13 cellular contexts compared by ENCODE assay signal in the genomic region with DNA sequence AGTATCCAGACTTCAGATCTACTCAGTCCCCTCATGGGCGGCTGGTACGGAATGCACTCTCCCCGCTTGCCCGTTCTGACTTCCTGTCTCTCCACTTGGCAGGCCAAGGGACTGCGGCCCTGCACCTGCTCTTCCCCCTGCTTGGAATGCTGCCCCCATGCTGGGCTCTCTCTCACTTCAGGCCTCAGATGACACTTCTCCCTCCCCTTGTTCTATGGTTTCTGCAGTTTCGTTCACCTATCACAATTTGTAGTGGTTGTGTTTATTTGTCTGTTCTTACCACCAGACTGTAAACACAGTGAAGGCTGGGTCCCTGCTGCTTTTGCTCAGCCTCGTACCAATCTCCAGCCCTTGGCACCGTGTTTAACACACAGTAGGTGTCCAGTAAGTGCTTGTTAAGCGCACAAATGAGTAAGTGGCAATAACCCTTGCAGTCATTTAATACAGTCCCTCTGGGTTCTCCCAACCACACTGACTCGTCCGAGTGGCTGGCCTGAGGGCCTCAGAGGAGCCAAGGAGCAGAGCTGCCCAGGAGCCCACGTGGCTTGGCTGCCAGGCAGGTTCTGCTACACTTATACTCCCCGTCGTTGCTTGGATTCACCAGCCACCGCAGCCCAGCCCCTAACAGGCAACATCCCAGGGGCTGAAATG. TPM values are rescaled to one million over a fixed set of nuclear protein-coding genes. Genes with fewer than 3 reads are reported as not detected.
DNase-seq lines count a peak whose midpoint lies in the region; ATAC-seq and TF ChIP-seq lines count a peak whose summit lies in the region.
"Had no signal": no experiment of that assay in that cellular context is flagged by ENCODE, and none has a peak within 500 bp of the region (broad histone marks: within the 10 kb centered on the region; RNA-seq: fewer than 3 reads in every experiment).

No MANE protein-coding gene starts in this region.

- POLR2A ChIA-PET in PC-9 (lab: Charles Lee; ENCODE audit: unreplicated experiment), result no interaction called here

- no peak for TF ChIP-seq CTCF in C4-2B (conservative IDR thresholded peaks at IDR 0.05)
- TF ChIP-seq CTCF in PC-9 (conservative IDR thresholded peaks at IDR 0.05), result no peak

- no peak overlapping the region for H3K4me2 ChIP-seq in PC-9

- BruUV-seq in PC-9 (replicated peaks; lab: Mats Ljungman, UMichigan), result no TSS peak

- H2AFZ ChIP-seq in PC-9, result no peak overlapping the region

- CTCF ChIA-PET in PC-9 (lab: Charles Lee), result interaction anchor here (0.6 kb wide), 1 partner anchor 23 kb away, joined by 3 read pairs; no protein-coding TSS in a partner anchor

- H3K4me1 ChIP-seq in PC-9 (replicated peaks; ENCODE audit: insufficient read depth), result no peaks in the 10 kb centered on the region

- H3K9me3 ChIP-seq in MG63 (no peaks in the 10 kb centered on the region), PC-9 (ENCODE audit: insufficient read depth, low read depth) (no peaks in the 10 kb centered on the region)

- H3K4me3 ChIP-seq in MG63, result no peak overlapping the region
- H3K4me3 ChIP-seq in PC-9, result no peak overlapping the region
- H3K4me3 ChIP-seq: skin epidermis had no signal

- DNase-seq in MG63 (peak; percentile 39), PC-9 (peak; percentile 29 to 52), medulla oblongata (ENCODE audit: extremely low spot score) (peak; percentile 34), NCI-H1694 (lab: John Stamatoyannopoulos, UW) (no peak)
- DNase-seq: activated CD4-positive, alpha-beta T cell treated with anti-CD3 and anti-CD28 coated beads for 4 hours; activated gamma-delta T cell treated with Interleukin-2 at 50 U/mL for 16 hours; mesenchymal stem cell had no signal

- H3K9me2 ChIP-seq in PC-9 (ENCODE audit: insufficient read depth), result no peaks in the 10 kb centered on the region

- intact Hi-C loops in PC-9 (cut with micrococcal nuclease; ENCODE audit: unreplicated experiment), result no loop called here

- H4K20me1 ChIP-seq in PC-9 (ENCODE audit: insufficient read depth), result no peaks in the 10 kb centered on the region

- H3K79me2 ChIP-seq in PC-9 (ENCODE audit: low read depth), result no peaks in the 10 kb centered on the region

- no peaks in the 10 kb centered on the region for H3F3A ChIP-seq in PC-9 (ENCODE audit: insufficient read depth, low read depth)

- ATAC-seq in GM18867 (IDR thresholded peaks at IDR 0.05; ENCODE audit: unreplicated experiment), result no peak
- ATAC-seq in HG03378 (IDR thresholded peaks at IDR 0.05; ENCODE audit: unreplicated experiment), result no peak
- ATAC-seq in GM19035 (IDR thresholded peaks at IDR 0.05; ENCODE audit: unreplicated experiment), result no peak

- no peaks in the 10 kb centered on the region for H3K36me3 ChIP-seq in MG63
- no peaks in the 10 kb centered on the region for H3K36me3 ChIP-seq in PC-9 (ENCODE audit: low read depth)

- H3K27me3 ChIP-seq in MG63 (peaks cover 42% of the 10 kb centered on the region), PC-9 (ENCODE audit: insufficient read depth, low read depth) (peaks cover 61% of the 10 kb centered on the region)

- H3K27ac ChIP-seq in C4-2B, result 0 out of 2 replicates have a peak overlapping the region, but pooled peaks have one; percentile 9
- no peak overlapping the region for H3K27ac ChIP-seq in PC-9
- H3K27ac ChIP-seq: skin epidermis had no signal

RNA-seq across cellular contexts. Expression of gene SLC6A12, which starts 11.8 kb away (rescaled TPM):
- not detected in 2 replicates for total RNA-seq in MG63 (2014; rRNA removed; shearing (Covaris generic); ENCODE audit: low replicate concordance)
- total RNA-seq in PC-9 (2021), result not detected in 2 replicates
- total RNA-seq: B cell had no signal
